6 cellular contexts compared by ENCODE assay signal in genomic region chr19:55635334-55635717, GRCh38. TPM values are rescaled to one million over a fixed set of nuclear protein-coding genes. Genes with fewer than 3 reads are reported as not detected.
A peak's percentile ranks its signal among the peaks of the same experiment; 100 is the strongest.
DNase-seq lines count a peak whose midpoint lies in the region; ATAC-seq and TF ChIP-seq lines count a peak whose summit lies in the region.

No MANE protein-coding gene starts in this region.

- peak overlapping the region; percentile 100 for H3K27ac Mint-ChIP-seq in stimulated activated memory B cell treated with anti-CD40 and anti-IgM and Interleukin-4, amounts not matched to agents 10 μg/mL and 1 μg/mL and 100 μg/mL, for 72 hours

- peak overlapping the region; percentile 99 for H3K4me3 Mint-ChIP-seq in stimulated activated memory B cell treated with anti-CD40 and anti-IgM and Interleukin-4, amounts not matched to agents 10 μg/mL and 1 μg/mL and 100 μg/mL, for 72 hours

- 9 to 12% methylated on average over 9 of the region's 9 CpGs for WGBS in esophagus squamous epithelium, 2 donors

- no peaks in the 10 kb centered on the region for H3K27me3 Mint-ChIP-seq in stimulated activated memory B cell treated with anti-CD40 and anti-IgM and Interleukin-4, amounts not matched to agents 10 μg/mL and 1 μg/mL and 100 μg/mL, for 72 hours

- no peak for TF ChIP-seq POLR2A in esophagus squamous epithelium (IDR thresholded peaks at IDR 0.05)

- no peaks in the 10 kb centered on the region for H3K9me3 Mint-ChIP-seq in stimulated activated memory B cell treated with anti-CD40 and anti-IgM and Interleukin-4, amounts not matched to agents 10 μg/mL and 1 μg/mL and 100 μg/mL, for 72 hours

- H3K4me1 ChIP-seq in esophagus squamous epithelium = peaks cover 34 to 78% (median 54%) of the 10 kb centered on the region in 3 donors

- peaks cover 56% of the 10 kb centered on the region for H3K4me1 Mint-ChIP-seq in stimulated activated memory B cell treated with anti-CD40 and anti-IgM and Interleukin-4, amounts not matched to agents 10 μg/mL and 1 μg/mL and 100 μg/mL, for 72 hours

- H3K36me3 ChIP-seq in esophagus squamous epithelium = peaks cover 0 to 9% (median 0%) of the 10 kb centered on the region in 3 donors

- peak; percentile 58 for DNase-seq in RKO (ENCODE audit: low spot score)
- no peak for DNase-seq in esophagus squamous epithelium (lab: John Stamatoyannopoulos, UW)
- DNase-seq in glomerular visceral epithelial cell (ENCODE audit: extremely low spot score) = no peak
- no peak for DNase-seq in activated CD4-positive, alpha-beta T cell treated with anti-CD3 and anti-CD28 coated beads, Interleukin-2, amount 50 U/mL, for 1 hour

- intact Hi-C loops in esophagus squamous epithelium (cut with DNase I) = no loop called here

- TF ChIP-seq CTCF in esophagus squamous epithelium (IDR thresholded peaks at IDR 0.05) = no peak

- H3K27ac ChIP-seq in esophagus squamous epithelium = peak overlapping the region; percentile 97 to 99 (median 98)

- H3K9me3 ChIP-seq in esophagus squamous epithelium = no peaks in the 10 kb centered on the region

- H3K27me3 ChIP-seq in esophagus squamous epithelium = no peaks in the 10 kb centered on the region

- H3K4me3 ChIP-seq in esophagus squamous epithelium = peak overlapping the region; percentile 81 to 97 (median 96)

- peak; percentile 35 for ATAC-seq in stimulated activated memory B cell treated with anti-CD40 and anti-IgM and Interleukin-4, amounts not matched to agents 10 μg/mL and 1 μg/mL and 100 μg/mL, for 72 hours
- no peak for ATAC-seq in GM18870 (IDR thresholded peaks at IDR 0.05; ENCODE audit: unreplicated experiment)

- peaks cover 38% of the 10 kb centered on the region for H3K36me3 Mint-ChIP-seq in stimulated activated memory B cell treated with anti-CD40 and anti-IgM and Interleukin-4, amounts not matched to agents 10 μg/mL and 1 μg/mL and 100 μg/mL, for 72 hours

RNA-seq across cellular contexts. Expression of gene ZNF580, which starts 5.5 kb away (rescaled TPM):
- total RNA-seq in esophagus squamous epithelium = 10 to 100 TPM in 3 of 4 donors, 1 to 10 TPM in 1; 8.8 to 19.1 (median 12.9) TPM

RNA-seq across cellular contexts. Expression of gene ZNF581, which starts 8.1 kb away (rescaled TPM):
- 10 to 100 TPM; 11.8 to 20.2 (median 14.0) TPM for total RNA-seq in esophagus squamous epithelium

RNA-seq across cellular contexts. Expression of gene ZNF784, which starts 11.0 kb away (rescaled TPM):
- total RNA-seq in esophagus squamous epithelium = 1 to 10 TPM; 2.9 to 6.9 (median 4.4) TPM

RNA-seq across cellular contexts. Expression of gene CCDC106, which starts 12.7 kb away (rescaled TPM):
- 1 to 10 TPM; 2.4 to 7.2 (median 4.6) TPM for total RNA-seq in esophagus squamous epithelium

RNA-seq across cellular contexts. Expression of gene U2AF2, which starts 19.5 kb away (rescaled TPM):
- total RNA-seq in esophagus squamous epithelium = 100 to 1,000 TPM in 2 of 4 donors, 10 to 100 TPM in 2; 85.0 to 112 (median 99.7) TPM
